In genomic region chr2:199424160-199424559, GRCh38 we compare ENCODE assay signal across 1 cellular context.
TF ChIP-seq lines count a peak whose summit lies in the region.

No MANE protein-coding gene starts in this region.

TF ChIP-seq in GM23338, 12 proteins besides CTCF, POLR2A, EP300 and RAD21 (continued from another document):
- TF ChIP-seq, protein P1, sequence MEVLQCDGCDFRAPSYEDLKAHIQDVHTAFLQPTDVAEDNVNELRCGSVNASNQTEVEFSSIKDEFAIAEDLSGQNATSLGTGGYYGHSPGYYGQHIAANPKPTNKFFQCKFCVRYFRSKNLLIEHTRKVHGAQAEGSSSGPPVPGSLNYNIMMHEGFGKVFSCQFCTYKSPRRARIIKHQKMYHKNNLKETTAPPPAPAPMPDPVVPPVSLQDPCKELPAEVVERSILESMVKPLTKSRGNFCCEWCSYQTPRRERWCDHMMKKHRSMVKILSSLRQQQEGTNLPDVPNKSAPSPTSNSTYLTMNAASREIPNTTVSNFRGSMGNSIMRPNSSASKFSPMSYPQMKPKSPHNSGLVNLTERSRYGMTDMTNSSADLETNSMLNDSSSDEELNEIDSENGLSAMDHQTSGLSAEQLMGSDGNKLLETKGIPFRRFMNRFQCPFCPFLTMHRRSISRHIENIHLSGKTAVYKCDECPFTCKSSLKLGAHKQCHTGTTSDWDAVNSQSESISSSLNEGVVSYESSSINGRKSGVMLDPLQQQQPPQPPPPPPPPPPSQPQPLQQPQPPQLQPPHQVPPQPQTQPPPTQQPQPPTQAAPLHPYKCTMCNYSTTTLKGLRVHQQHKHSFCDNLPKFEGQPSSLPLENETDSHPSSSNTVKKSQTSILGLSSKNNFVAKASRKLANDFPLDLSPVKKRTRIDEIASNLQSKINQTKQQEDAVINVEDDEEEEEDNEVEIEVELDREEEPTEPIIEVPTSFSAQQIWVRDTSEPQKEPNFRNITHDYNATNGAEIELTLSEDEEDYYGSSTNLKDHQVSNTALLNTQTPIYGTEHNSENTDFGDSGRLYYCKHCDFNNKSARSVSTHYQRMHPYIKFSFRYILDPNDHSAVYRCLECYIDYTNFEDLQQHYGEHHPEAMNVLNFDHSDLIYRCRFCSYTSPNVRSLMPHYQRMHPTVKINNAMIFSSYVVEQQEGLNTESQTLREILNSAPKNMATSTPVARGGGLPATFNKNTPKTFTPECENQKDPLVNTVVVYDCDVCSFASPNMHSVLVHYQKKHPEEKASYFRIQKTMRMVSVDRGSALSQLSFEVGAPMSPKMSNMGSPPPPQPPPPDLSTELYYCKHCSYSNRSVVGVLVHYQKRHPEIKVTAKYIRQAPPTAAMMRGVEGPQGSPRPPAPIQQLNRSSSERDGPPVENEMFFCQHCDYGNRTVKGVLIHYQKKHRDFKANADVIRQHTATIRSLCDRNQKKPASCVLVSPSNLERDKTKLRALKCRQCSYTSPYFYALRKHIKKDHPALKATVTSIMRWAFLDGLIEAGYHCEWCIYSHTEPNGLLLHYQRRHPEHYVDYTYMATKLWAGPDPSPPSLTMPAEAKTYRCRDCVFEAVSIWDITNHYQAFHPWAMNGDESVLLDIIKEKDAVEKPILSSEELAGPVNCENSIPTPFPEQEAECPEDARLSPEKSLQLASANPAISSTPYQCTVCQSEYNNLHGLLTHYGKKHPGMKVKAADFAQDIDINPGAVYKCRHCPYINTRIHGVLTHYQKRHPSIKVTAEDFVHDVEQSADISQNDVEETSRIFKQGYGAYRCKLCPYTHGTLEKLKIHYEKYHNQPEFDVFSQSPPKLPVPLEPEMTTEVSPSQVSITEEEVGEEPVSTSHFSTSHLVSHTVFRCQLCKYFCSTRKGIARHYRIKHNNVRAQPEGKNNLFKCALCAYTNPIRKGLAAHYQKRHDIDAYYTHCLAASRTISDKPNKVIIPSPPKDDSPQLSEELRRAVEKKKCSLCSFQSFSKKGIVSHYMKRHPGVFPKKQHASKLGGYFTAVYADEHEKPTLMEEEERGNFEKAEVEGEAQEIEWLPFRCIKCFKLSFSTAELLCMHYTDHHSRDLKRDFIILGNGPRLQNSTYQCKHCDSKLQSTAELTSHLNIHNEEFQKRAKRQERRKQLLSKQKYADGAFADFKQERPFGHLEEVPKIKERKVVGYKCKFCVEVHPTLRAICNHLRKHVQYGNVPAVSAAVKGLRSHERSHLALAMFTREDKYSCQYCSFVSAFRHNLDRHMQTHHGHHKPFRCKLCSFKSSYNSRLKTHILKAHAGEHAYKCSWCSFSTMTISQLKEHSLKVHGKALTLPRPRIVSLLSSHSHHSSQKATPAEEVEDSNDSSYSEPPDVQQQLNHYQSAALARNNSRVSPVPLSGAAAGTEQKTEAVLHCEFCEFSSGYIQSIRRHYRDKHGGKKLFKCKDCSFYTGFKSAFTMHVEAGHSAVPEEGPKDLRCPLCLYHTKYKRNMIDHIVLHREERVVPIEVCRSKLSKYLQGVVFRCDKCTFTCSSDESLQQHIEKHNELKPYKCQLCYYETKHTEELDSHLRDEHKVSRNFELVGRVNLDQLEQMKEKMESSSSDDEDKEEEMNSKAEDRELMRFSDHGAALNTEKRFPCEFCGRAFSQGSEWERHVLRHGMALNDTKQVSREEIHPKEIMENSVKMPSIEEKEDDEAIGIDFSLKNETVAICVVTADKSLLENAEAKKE (CRISPR knock-in tag; IDR thresholded peaks at IDR 0.05): no peak
- TF ChIP-seq JUNB (IDR thresholded peaks at IDR 0.05; ENCODE audit: unreplicated experiment) (no peak), ZNF114 (CRISPR knock-in tag; IDR thresholded peaks at IDR 0.05) (no peak), STAT1 (IDR thresholded peaks at IDR 0.05; ENCODE audit: unreplicated experiment) (no peak)
